10 cellular contexts compared by ENCODE assay signal in genomic region chr6:127459231-127459641, GRCh38. TPM values are rescaled to one million over a fixed set of nuclear protein-coding genes. Genes with fewer than 3 reads are reported as not detected.
DNase-seq lines count a peak whose midpoint lies in the region; ATAC-seq and TF ChIP-seq lines count a peak whose summit lies in the region.
"Had no signal": no experiment of that assay in that cellular context is flagged by ENCODE, and none has a peak within 500 bp of the region (broad histone marks: within the 10 kb centered on the region; RNA-seq: fewer than 3 reads in every experiment).

TSS of gene KIAA0408 (minus strand) at chr6:127459389. CDS start at chr6:127453981, 5,408 bp downstream.

- peak within 1 kb of the TSS; percentile 61 for H3K27ac ChIP-seq in colonic mucosa
- peak within 1 kb of the TSS; percentile 78 for H3K27ac ChIP-seq in upper lobe of right lung
- H3K27ac ChIP-seq: BLaER1 had no signal

- H3K9me3 Mint-ChIP-seq in mesothelial cell of epicardium = no peaks in the 10 kb centered on the region

- peak within 1 kb of the TSS; percentile 13 for H3K4me3 Mint-ChIP-seq in mesothelial cell of epicardium

- H3K4me1 Mint-ChIP-seq in mesothelial cell of epicardium = peaks cover 21% of the 10 kb centered on the region

- no peak within 1 kb of the TSS for H3K9ac ChIP-seq in colonic mucosa (ENCODE audit: low read depth in 2 of 2, low read length in 2 of 2)
- H3K9ac ChIP-seq: BLaER1 had no signal

- TF ChIP-seq CTCF in colonic mucosa (IDR thresholded peaks at IDR 0.05) = no peak
- TF ChIP-seq CTCF in mesothelial cell of epicardium (IDR thresholded peaks at IDR 0.05; ENCODE audit: unreplicated experiment) = no peak
- no peak for TF ChIP-seq CTCF in upper lobe of right lung (IDR thresholded peaks at IDR 0.05)

- H3K36me3 ChIP-seq in colonic mucosa = no peaks in the 10 kb centered on the region
- no peaks in the 10 kb centered on the region for H3K36me3 ChIP-seq in upper lobe of right lung
- H3K36me3 ChIP-seq: BLaER1 had no signal

- ATAC-seq in upper lobe of right lung = peak; percentile 88
- no peak for ATAC-seq in GM18870 (IDR thresholded peaks at IDR 0.05; ENCODE audit: unreplicated experiment)

- H3K27me3 Mint-ChIP-seq in mesothelial cell of epicardium (ENCODE audit: low read depth) = no peaks in the 10 kb centered on the region

- H3K4me3 ChIP-seq in colonic mucosa (no peak within 1 kb of the TSS), upper lobe of right lung (peak within 1 kb of the TSS; percentile 53)
- H3K4me3 ChIP-seq: BLaER1 had no signal

- DNase-seq in NCI-H2196 (lab: John Stamatoyannopoulos, UW; ENCODE audit: unreplicated experiment) (peak; percentile 36), NCI-H2196 treated with DMSO at 0.1 percent for 48 hours (lab: John Stamatoyannopoulos, UW; ENCODE audit: unreplicated experiment) (no peak), colonic mucosa (peak; percentile 33), mesothelial cell of epicardium (ENCODE audit: low spot score in 2 of 2, unreplicated experiment in 2 of 2) (no peak), upper lobe of right lung (peak; percentile 73), NCI-H2081 treated with DMSO at 0.1 percent for 48 hours (lab: John Stamatoyannopoulos, UW) (no peak), NCI-H2171 (lab: John Stamatoyannopoulos, UW) (no peak)
- DNase-seq: stimulated activated CD4-positive, alpha-beta T cell treated with anti-CD3 and anti-CD28 coated beads, Interleukin-1b, Interleukin-23, amount 100 ng/mL, for 48 hours had no signal

- intact Hi-C loops in colonic mucosa (cut with DNase I) (no loop called here), upper lobe of right lung (cut with DNase I) (no loop called here)

- H3K9me3 ChIP-seq in colonic mucosa (no peaks in the 10 kb centered on the region), upper lobe of right lung (no peaks in the 10 kb centered on the region)
- H3K9me3 ChIP-seq: BLaER1 had no signal

- H3K27me3 ChIP-seq in colonic mucosa = no peaks in the 10 kb centered on the region
- no peaks in the 10 kb centered on the region for H3K27me3 ChIP-seq in upper lobe of right lung
- H3K27me3 ChIP-seq: BLaER1 had no signal

- H3K4me1 ChIP-seq in colonic mucosa (no peaks in the 10 kb centered on the region), upper lobe of right lung (peaks cover 18% of the 10 kb centered on the region)
- H3K4me1 ChIP-seq: BLaER1 had no signal

- H3K36me3 Mint-ChIP-seq in mesothelial cell of epicardium = no peaks in the 10 kb centered on the region

- H3K27ac Mint-ChIP-seq in mesothelial cell of epicardium = peak within 1 kb of the TSS; percentile 37

RNA-seq across cellular contexts. Expression of gene KIAA0408, which starts in this region (rescaled TPM):
- total RNA-seq in colonic mucosa = 1 to 10 TPM; 1.6 to 2.7 TPM
- 0.25 to 0.58 TPM (median 0.27 TPM) in 3 replicates for total RNA-seq in mesothelial cell of epicardium
- total RNA-seq in upper lobe of right lung = 55.0 TPM

Comparison
In these comparisons a context has a peak if more than half of its experiments do, and no peak if none do; other contexts are left out.
1. RNA of gene KIAA0408 (total RNA-seq): 55.0 TPM in upper lobe of right lung (single experiment); 1.6 to 2.7 TPM in colonic mucosa and 0.25 to 0.58 TPM in mesothelial cell of epicardium; every median in the first group is over 10 times any median in the second.
2. DNase-seq: peak in NCI-H2196 (single experiment), colonic mucosa (single experiment) and upper lobe of right lung (single experiment); none in NCI-H2196 treated with DMSO at 0.1 percent for 48 hours (single experiment), mesothelial cell of epicardium (0 of 2), NCI-H2081 treated with DMSO at 0.1 percent for 48 hours (single experiment) and NCI-H2171 (single experiment).